8 cellular contexts compared by ENCODE assay signal in the genomic region with DNA sequence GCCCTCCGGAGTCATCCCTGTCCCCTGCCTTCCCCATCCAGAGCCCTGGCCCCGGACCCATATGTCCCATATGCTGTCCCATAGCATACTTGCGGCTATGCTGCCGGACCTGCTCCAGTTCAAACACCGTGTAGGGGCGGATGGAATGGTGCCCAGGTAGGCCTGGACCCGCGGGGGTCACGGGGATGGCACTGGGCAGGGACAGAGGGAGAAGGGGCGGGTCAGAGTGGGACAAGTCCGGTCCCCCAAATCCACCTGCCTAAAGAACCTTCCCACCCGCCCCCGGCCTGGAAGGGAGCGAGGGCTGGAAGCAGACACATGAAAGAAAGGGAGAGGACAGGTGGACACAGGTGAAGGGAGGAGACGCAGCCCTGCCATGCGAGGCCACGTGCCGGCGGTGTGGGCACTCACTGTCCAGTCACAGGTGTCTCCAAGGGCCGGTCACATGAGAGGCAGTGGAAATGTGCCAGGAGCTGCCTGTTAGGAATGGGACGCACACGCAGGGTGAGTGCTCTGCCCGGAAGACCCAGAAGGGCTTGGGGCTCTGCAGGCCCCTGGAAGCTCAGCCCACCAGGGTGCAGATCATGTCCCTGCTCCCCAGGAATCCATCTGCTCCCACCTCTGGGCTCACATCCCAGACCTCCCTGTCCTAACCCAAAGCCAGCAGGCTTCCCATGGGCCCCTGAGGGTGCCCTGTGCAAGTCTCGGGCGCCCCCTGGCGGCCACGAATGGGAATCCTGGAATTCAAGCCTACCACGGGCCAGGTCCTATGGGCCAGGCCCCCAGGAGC. TPM values are rescaled to one million over a fixed set of nuclear protein-coding genes. Genes with fewer than 3 reads are reported as not detected.
A peak's percentile ranks its signal among the peaks of the same experiment; 100 is the strongest.
DNase-seq lines count a peak whose midpoint lies in the region; ATAC-seq, FAIRE-seq and TF ChIP-seq lines count a peak whose summit lies in the region.

No MANE protein-coding gene starts in this region.

- no peak overlapping the region for H2BK20ac ChIP-seq in H1 (ENCODE audit: low read length)

- H2BK120ac ChIP-seq in H1 (replicated peaks; ENCODE audit: low read depth, low read length) = no peak overlapping the region

- peak overlapping the region; percentile 56; the same call in 1 of the 2 replicates for H2BK5ac ChIP-seq in H1 (ENCODE audit: low read depth, low read length)

- CTCF ChIA-PET in H1 (lab: Charles Lee; ENCODE audit: partially characterized antibody) = interaction anchor here (0.5 to 5.6 kb wide), 98 partner anchors 10 to 678 kb away, joined by 3 to 84 read pairs (median 5); a partner anchor contains a TSS

- H3K9ac ChIP-seq in H1 (replicated peaks in 1 of 4; ENCODE audit: extremely low read depth in 1 of 4, low read depth in 3 of 4, low read length in 3 of 4) = no peak overlapping the region

- no peak overlapping the region for H3K27ac ChIP-seq in H1 (ENCODE audit: low read depth, low read length)

- no peak overlapping the region for H3K14ac ChIP-seq in H1 (ENCODE audit: insufficient read length)

- peak; percentile 84 to 97 (median 94) for TF ChIP-seq CTCF in H1 (IDR thresholded peaks at IDR 0.05; ENCODE audit: control extremely low read depth in 1 of 3, insufficient read depth in 1 of 3, low read depth in 1 of 3, low read length in 3 of 3)
- peak; percentile 98 for TF ChIP-seq CTCF in mesothelial cell of epicardium (IDR thresholded peaks at IDR 0.05; ENCODE audit: unreplicated experiment)

- FAIRE-seq in G401.6 (lab: Jason Lieb, UNC) (peak; percentile 88), HTR-8/SVneo (lab: Jason Lieb, UNC) (peak; percentile 80), H1 (lab: Jason Lieb, UNC) (no peak)

- ATAC-seq in HG03571 (IDR thresholded peaks at IDR 0.05; ENCODE audit: unreplicated experiment) = no peak

- peak; percentile 95 to 99 for TF ChIP-seq RAD21 in H1 (IDR thresholded peaks at IDR 0.05 in 1 of 2, conservative IDR thresholded peaks at IDR 0.05 in 1 of 2; ENCODE audit: low read depth in 2 of 2, low read length in 2 of 2)

- H2AFZ ChIP-seq in H1 (ENCODE audit: low read length) = no peak overlapping the region

- DNase-seq in HTR-8/SVneo (ENCODE audit: insufficient read length, low spot score) (peak; percentile 96), NOMO-1 treated with dmso at 0.1 percent for 144 hours (lab: John Stamatoyannopoulos, UW; ENCODE audit: unreplicated experiment) (peak; percentile 36), H1 (ENCODE audit: low read depth in 1 of 2, low spot score in 2 of 2) (peak; percentile 73 to 98), mesothelial cell of epicardium (ENCODE audit: low spot score in 2 of 2, unreplicated experiment in 2 of 2) (peak; percentile 75 to 94)
- peak; percentile 72 to 77 for DNase-seq in activated CD8-positive, alpha-beta memory T cell treated with anti-CD3 and anti-CD28 coated beads for 4 hours (ENCODE audit: low read depth in 2 of 2)
- DNase-seq in stimulated activated CD8-positive, alpha-beta memory T cell treated with anti-CD3 and anti-CD28 coated beads, Interleukin-2, amount 100 ng/mL, for 48 hours (ENCODE audit: low read depth in 2 of 2) = peak; percentile 76 to 77

- no peaks in the 10 kb centered on the region for H3K27me3 Mint-ChIP-seq in mesothelial cell of epicardium (ENCODE audit: low read depth)

- H3K23ac ChIP-seq in H1 (ENCODE audit: insufficient read length) = no peak overlapping the region

- H3K4me1 Mint-ChIP-seq in mesothelial cell of epicardium = peaks cover 12% of the 10 kb centered on the region

- no peak overlapping the region for H3K56ac ChIP-seq in H1 (replicated peaks; ENCODE audit: insufficient read length, low read depth, low read length)

- no peak overlapping the region for H4K5ac ChIP-seq in H1 (ENCODE audit: insufficient read length, low read depth, low read length)

- no peak overlapping the region for H4K91ac ChIP-seq in H1 (replicated peaks; ENCODE audit: insufficient read length, low read length)

- no peaks in the 10 kb centered on the region for H3K27me3 ChIP-seq in H1 (replicated peaks in 1 of 4; ENCODE audit: control insufficient read depth in 3 of 4, extremely low read depth in 1 of 4, insufficient read depth in 3 of 4, low read length in 3 of 4)

- TF ChIP-seq POLR2A in H1 (IDR thresholded peaks at IDR 0.05; ENCODE audit: control extremely low read depth in 1 of 2, low read depth in 2 of 2, low read length in 2 of 2) = no peak

- TF ChIP-seq EP300 in H1 (IDR thresholded peaks at IDR 0.05; ENCODE audit: borderline replicate concordance in 1 of 2, low read depth in 2 of 2, low read length in 2 of 2) = no peak

- no peaks in the 10 kb centered on the region for H3K9me3 Mint-ChIP-seq in mesothelial cell of epicardium

- no peaks in the 10 kb centered on the region for H3K36me3 Mint-ChIP-seq in mesothelial cell of epicardium

- WGBS in H1 (ENCODE audit: extremely low coverage in 1 of 2, insufficient coverage in 1 of 2, insufficient read length in 1 of 2, insufficient replicate concordance in 2 of 2, low coverage in 1 of 2, low lambda C conversion rate in 2 of 2, missing lambda C conversion rate in 1 of 2), 2 experiments = 69% methylated on average over 23 of the region's 28 CpGs; no CpG with 5 or more reads in 1 of the 2 experiments

- H3K27ac Mint-ChIP-seq in mesothelial cell of epicardium = no peak overlapping the region

- H3K79me2 ChIP-seq in H1 (ENCODE audit: control insufficient read depth in 1 of 2, insufficient read depth in 2 of 2, low read length in 2 of 2) = no peaks in the 10 kb centered on the region

- no peak overlapping the region; the same call in 1 of the 2 replicates for H4K8ac ChIP-seq in H1 (ENCODE audit: extremely low read depth, insufficient read depth, low read length)

- no peak overlapping the region for H2AK5ac ChIP-seq in H1 (ENCODE audit: low read depth, low read length)

- H3K18ac ChIP-seq in H1 (ENCODE audit: extremely low read depth, low read length) = no peak overlapping the region

- H3K9me3 ChIP-seq in H1 (ENCODE audit: insufficient read depth in 2 of 2, low read depth in 1 of 2, low read length in 1 of 2) = no peaks in the 10 kb centered on the region

- H3K4me3 ChIP-seq in H1 (ENCODE audit: extremely low read depth in 1 of 4, insufficient read depth in 2 of 4, low read depth in 3 of 4, low read length in 4 of 4) = no peak overlapping the region

- no peak overlapping the region; the same call in 1 of the 2 replicates for H2BK15ac ChIP-seq in H1 (ENCODE audit: low read length)

- no peak overlapping the region for H3K4me2 ChIP-seq in H1 (ENCODE audit: insufficient read depth in 1 of 2, low read depth in 2 of 2, low read length in 2 of 2)

- peaks cover 0 to 6% of the 10 kb centered on the region in 2 experiments for H4K20me1 ChIP-seq in H1 (replicated peaks in 1 of 2; ENCODE audit: control insufficient read depth in 1 of 2, insufficient read depth in 2 of 2, low read length in 2 of 2)

- H3K23me2 ChIP-seq in H1 (ENCODE audit: low read depth, low read length) = peaks cover 3% of the 10 kb centered on the region; the same call in 1 of the 2 replicates

- no peaks in the 10 kb centered on the region for H3K79me1 ChIP-seq in H1 (ENCODE audit: low read depth, low read length)

- no peak overlapping the region for H3K4ac ChIP-seq in H1 (replicated peaks; ENCODE audit: insufficient read length, low read depth, low read length)

- no peaks in the 10 kb centered on the region; a peak in 1 of 8 replicates for H3K36me3 ChIP-seq in H1 (ENCODE audit: control insufficient read depth in 2 of 4, insufficient read depth in 4 of 4, low read length in 3 of 4)

- H2BK12ac ChIP-seq in H1 (ENCODE audit: low read depth, low read length) = peak overlapping the region; percentile 52; the same call in 1 of the 2 replicates

- peaks cover 0 to 4% (median under 1%) of the 10 kb centered on the region in 4 experiments; a peak in 3 of 7 replicates for H3K4me1 ChIP-seq in H1 (replicated peaks in 1 of 4; ENCODE audit: control insufficient read depth in 3 of 4, insufficient read depth in 4 of 4, low read length in 3 of 4)

- POLR2A ChIA-PET in H1 (lab: Charles Lee; ENCODE audit: partially characterized antibody) = interaction anchor here (0.7 to 1.8 kb wide), 9 partner anchors 9 to 499 kb away, joined by 3 to 6 read pairs (median 4); no protein-coding TSS in a partner anchor

- H3K4me3 Mint-ChIP-seq in mesothelial cell of epicardium = no peak overlapping the region

RNA-seq across cellular contexts. Expression of a gene that starts 14.0 kb away (rescaled TPM):
- 22.6 and 25.6 TPM in 2 replicates for total RNA-seq in H1 (2021; fragmentation: NEBNext Ultra II Directional; extraction: Animal tissue kit (Norgen Biotek cat#: 25700))
- 17.8 and 26.8 TPM in 2 replicates for polyA plus RNA-seq in H1 (2011; rRNA removed)
- 11.6 TPM for polyA plus RNA-seq in H1 (2011; cell fraction: cytosol; rRNA removed)
- 20.6 TPM for polyA plus RNA-seq in H1 (2011; cell fraction: nucleus; rRNA removed)
- polyA plus RNA-seq in H1 (2012, experiment 1 of 2) = 6.2 to 22.1 TPM (median 14.0 TPM) in 4 replicates
- 27.4 TPM for polyA plus RNA-seq in H1 (2012, experiment 2 of 2)
- 22.2 TPM for polyA plus RNA-seq in H1 (2013, experiment 1 of 2)
- 20.6 TPM for polyA plus RNA-seq in H1 (2013, experiment 2 of 2)
- polyA minus RNA-seq in H1 (2011; rRNA and poly(A)+ RNA removed) = 4.8 and 7.9 TPM in 2 replicates
- 26.6 TPM for polyA minus RNA-seq in H1 (2011; cell fraction: cytosol; rRNA and poly(A)+ RNA removed)
- 13.2 TPM for polyA minus RNA-seq in H1 (2011; cell fraction: nucleus; rRNA and poly(A)+ RNA removed)
- total RNA-seq in mesothelial cell of epicardium = 25.3 to 26.4 TPM (median 25.7 TPM) in 3 replicates

RNA-seq across cellular contexts. Expression of a gene that starts 28.9 kb away (rescaled TPM):
- 2.8 and 3.2 TPM in 2 replicates for total RNA-seq in H1 (2021; fragmentation: NEBNext Ultra II Directional; extraction: Animal tissue kit (Norgen Biotek cat#: 25700))
- 3.8 and 4.9 TPM in 2 replicates for polyA plus RNA-seq in H1 (2011; rRNA removed)
- 4.8 TPM for polyA plus RNA-seq in H1 (2011; cell fraction: cytosol; rRNA removed)
- 18.4 TPM for polyA plus RNA-seq in H1 (2011; cell fraction: nucleus; rRNA removed)
- 2.8 to 4.6 TPM (median 3.9 TPM) in 4 replicates for polyA plus RNA-seq in H1 (2012, experiment 1 of 2)
- 0.89 TPM for polyA plus RNA-seq in H1 (2012, experiment 2 of 2)
- 1.4 TPM for polyA plus RNA-seq in H1 (2013, experiment 1 of 2)
- polyA plus RNA-seq in H1 (2013, experiment 2 of 2) = 1.0 TPM
- polyA minus RNA-seq in H1 (2011; rRNA and poly(A)+ RNA removed) = 10.8 and 11.1 TPM in 2 replicates
- 2.0 TPM for polyA minus RNA-seq in H1 (2011; cell fraction: cytosol; rRNA and poly(A)+ RNA removed)
- polyA minus RNA-seq in H1 (2011; cell fraction: nucleus; rRNA and poly(A)+ RNA removed) = 5.4 TPM
- 7.2 to 8.6 TPM (median 7.7 TPM) in 3 replicates for total RNA-seq in mesothelial cell of epicardium

RNA-seq across cellular contexts. Expression of a gene that starts 38.9 kb away (rescaled TPM):
- 13.4 and 14.9 TPM in 2 replicates for total RNA-seq in H1 (2021; fragmentation: NEBNext Ultra II Directional; extraction: Animal tissue kit (Norgen Biotek cat#: 25700))
- 16.7 and 20.2 TPM in 2 replicates for polyA plus RNA-seq in H1 (2011; rRNA removed)
- 15.2 TPM for polyA plus RNA-seq in H1 (2011; cell fraction: cytosol; rRNA removed)
- polyA plus RNA-seq in H1 (2011; cell fraction: nucleus; rRNA removed) = 17.4 TPM
- 13.0 to 30.8 TPM (median 18.2 TPM) in 4 replicates for polyA plus RNA-seq in H1 (2012, experiment 1 of 2)
- 10.9 TPM for polyA plus RNA-seq in H1 (2012, experiment 2 of 2)
- 9.3 TPM for polyA plus RNA-seq in H1 (2013, experiment 1 of 2)
- 9.7 TPM for polyA plus RNA-seq in H1 (2013, experiment 2 of 2)
- 27.8 and 31.8 TPM in 2 replicates for polyA minus RNA-seq in H1 (2011; rRNA and poly(A)+ RNA removed)
- polyA minus RNA-seq in H1 (2011; cell fraction: cytosol; rRNA and poly(A)+ RNA removed) = 16.3 TPM
- 15.9 TPM for polyA minus RNA-seq in H1 (2011; cell fraction: nucleus; rRNA and poly(A)+ RNA removed)
- total RNA-seq in mesothelial cell of epicardium = 6.8 to 8.0 TPM (median 7.8 TPM) in 3 replicates

Comparison
In these comparisons a context has a peak if more than half of its experiments do, and no peak if none do; other contexts are left out.
1. DNase-seq: peak in every context shown above with its lines; median percentile 96 in HTR-8/SVneo; 86 in H1; 84 in mesothelial cell of epicardium; 76 in stimulated activated CD8-positive, alpha-beta memory T cell treated with anti-CD3 and anti-CD28 coated beads, Interleukin-2, amount 100 ng/mL, for 48 hours; 74 in activated CD8-positive, alpha-beta memory T cell treated with anti-CD3 and anti-CD28 coated beads for 4 hours; 36 in NOMO-1 treated with dmso at 0.1 percent for 144 hours.